ENCODE assay signal across 1 cellular context in the genomic region with DNA sequence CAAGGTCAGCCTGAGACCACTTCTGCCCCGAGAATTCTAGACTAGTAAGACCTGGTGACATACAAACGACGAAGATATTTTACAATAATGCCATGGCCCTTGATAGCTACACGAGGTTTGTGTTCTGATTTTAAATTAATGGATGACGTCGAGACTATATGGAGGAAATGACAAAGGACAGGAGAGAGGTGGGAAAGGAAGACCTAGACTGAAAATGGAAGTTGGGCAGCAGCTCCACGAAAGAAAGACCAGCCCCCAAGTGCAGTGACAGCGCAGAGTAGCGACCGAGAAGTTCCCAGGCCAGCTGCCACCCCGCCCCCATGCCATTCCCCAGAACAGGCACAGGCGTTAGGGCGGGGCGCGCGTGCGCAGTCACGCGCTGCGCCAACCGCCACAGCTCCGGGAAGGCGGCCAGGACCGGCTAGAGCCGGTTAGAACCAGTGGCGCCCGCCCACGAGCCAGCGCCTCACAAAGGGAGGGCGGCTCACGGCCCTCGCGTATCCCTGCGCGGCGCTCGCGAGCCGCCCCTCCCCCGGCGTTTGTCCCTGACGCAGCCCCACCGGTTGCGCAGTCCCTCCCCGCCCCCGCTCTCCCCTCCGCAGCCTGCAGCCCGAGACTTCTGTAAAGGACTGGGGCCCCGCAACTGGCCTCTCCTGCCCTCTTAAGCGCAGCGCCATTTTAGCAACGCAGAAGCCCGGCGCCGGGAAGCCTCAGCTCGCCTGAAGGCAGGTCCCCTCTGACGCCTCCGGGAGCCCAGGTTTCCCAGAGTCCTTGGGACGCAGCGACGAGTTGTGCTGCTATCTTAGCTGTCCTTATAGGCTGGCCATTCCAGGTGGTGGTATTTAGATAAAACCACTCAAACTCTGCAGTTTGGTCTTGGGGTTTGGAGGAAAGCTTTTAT.
TF ChIP-seq lines count a peak whose summit lies in the region.

No MANE protein-coding gene starts in this region.

TF ChIP-seq in K562, 482 proteins besides CTCF, POLR2A, EP300 and RAD21 (continued from another document and continues in another):
- 0 out of 2 replicates have a peak, but pooled peaks have one; percentile 47 for TF ChIP-seq OTX1 (CRISPR knock-in tag; IDR thresholded peaks at IDR 0.05)
- peak; percentile 68; the same call in 1 of the 2 replicates for TF ChIP-seq POLR2AphosphoS5 (IDR thresholded peaks at IDR 0.05; ENCODE audit: control insufficient read depth, insufficient read depth, low read depth, low read length)
- peak; percentile 95 for TF ChIP-seq MYC (IDR thresholded peaks at IDR 0.05; ENCODE audit: low read depth, low read length)
- no peak for TF ChIP-seq MYC (CRISPR knock-in tag; IDR thresholded peaks at IDR 0.05; ENCODE audit: borderline replicate concordance, low read depth)
- no peak for TF ChIP-seq KDM2B (CRISPR knock-in tag; IDR thresholded peaks at IDR 0.05)
- TF ChIP-seq GABPB1 (CRISPR knock-in tag; IDR thresholded peaks at IDR 0.05) = peak; percentile 76; the same call in 1 of the 2 replicates
- no peak for TF ChIP-seq IFI16 (CRISPR knock-in tag; IDR thresholded peaks at IDR 0.05)
- TF ChIP-seq, protein P1, sequence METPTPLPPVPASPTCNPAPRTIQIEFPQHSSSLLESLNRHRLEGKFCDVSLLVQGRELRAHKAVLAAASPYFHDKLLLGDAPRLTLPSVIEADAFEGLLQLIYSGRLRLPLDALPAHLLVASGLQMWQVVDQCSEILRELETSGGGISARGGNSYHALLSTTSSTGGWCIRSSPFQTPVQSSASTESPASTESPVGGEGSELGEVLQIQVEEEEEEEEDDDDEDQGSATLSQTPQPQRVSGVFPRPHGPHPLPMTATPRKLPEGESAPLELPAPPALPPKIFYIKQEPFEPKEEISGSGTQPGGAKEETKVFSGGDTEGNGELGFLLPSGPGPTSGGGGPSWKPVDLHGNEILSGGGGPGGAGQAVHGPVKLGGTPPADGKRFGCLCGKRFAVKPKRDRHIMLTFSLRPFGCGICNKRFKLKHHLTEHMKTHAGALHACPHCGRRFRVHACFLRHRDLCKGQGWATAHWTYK (CRISPR knock-in tag; IDR thresholded peaks at IDR 0.05) = no peak
- TF ChIP-seq HDGF (IDR thresholded peaks at IDR 0.05) = peak; percentile 33; the same call in 1 of the 2 replicates
- peak; percentile 70 for TF ChIP-seq L3MBTL2 (IDR thresholded peaks at IDR 0.05)
- TF ChIP-seq ATF1 (CRISPR knock-in tag; IDR thresholded peaks at IDR 0.05) = peak; percentile 14; the same call in 1 of the 2 replicates
- TF ChIP-seq ATF1 (tag; IDR thresholded peaks at IDR 0.05) = peak; percentile 87
- TF ChIP-seq, protein P2, sequence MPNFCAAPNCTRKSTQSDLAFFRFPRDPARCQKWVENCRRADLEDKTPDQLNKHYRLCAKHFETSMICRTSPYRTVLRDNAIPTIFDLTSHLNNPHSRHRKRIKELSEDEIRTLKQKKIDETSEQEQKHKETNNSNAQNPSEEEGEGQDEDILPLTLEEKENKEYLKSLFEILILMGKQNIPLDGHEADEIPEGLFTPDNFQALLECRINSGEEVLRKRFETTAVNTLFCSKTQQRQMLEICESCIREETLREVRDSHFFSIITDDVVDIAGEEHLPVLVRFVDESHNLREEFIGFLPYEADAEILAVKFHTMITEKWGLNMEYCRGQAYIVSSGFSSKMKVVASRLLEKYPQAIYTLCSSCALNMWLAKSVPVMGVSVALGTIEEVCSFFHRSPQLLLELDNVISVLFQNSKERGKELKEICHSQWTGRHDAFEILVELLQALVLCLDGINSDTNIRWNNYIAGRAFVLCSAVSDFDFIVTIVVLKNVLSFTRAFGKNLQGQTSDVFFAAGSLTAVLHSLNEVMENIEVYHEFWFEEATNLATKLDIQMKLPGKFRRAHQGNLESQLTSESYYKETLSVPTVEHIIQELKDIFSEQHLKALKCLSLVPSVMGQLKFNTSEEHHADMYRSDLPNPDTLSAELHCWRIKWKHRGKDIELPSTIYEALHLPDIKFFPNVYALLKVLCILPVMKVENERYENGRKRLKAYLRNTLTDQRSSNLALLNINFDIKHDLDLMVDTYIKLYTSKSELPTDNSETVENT (CRISPR knock-in tag; IDR thresholded peaks at IDR 0.05) = peak; percentile 94
- TF ChIP-seq PTBP1 (IDR thresholded peaks at IDR 0.05; ENCODE audit: low read depth, low read length) = no peak
- peak; percentile 100 for TF ChIP-seq CCNT2 (IDR thresholded peaks at IDR 0.05; ENCODE audit: borderline replicate concordance, extremely low read depth, insufficient read length, low read depth, low read length)
- TF ChIP-seq, protein P3, sequence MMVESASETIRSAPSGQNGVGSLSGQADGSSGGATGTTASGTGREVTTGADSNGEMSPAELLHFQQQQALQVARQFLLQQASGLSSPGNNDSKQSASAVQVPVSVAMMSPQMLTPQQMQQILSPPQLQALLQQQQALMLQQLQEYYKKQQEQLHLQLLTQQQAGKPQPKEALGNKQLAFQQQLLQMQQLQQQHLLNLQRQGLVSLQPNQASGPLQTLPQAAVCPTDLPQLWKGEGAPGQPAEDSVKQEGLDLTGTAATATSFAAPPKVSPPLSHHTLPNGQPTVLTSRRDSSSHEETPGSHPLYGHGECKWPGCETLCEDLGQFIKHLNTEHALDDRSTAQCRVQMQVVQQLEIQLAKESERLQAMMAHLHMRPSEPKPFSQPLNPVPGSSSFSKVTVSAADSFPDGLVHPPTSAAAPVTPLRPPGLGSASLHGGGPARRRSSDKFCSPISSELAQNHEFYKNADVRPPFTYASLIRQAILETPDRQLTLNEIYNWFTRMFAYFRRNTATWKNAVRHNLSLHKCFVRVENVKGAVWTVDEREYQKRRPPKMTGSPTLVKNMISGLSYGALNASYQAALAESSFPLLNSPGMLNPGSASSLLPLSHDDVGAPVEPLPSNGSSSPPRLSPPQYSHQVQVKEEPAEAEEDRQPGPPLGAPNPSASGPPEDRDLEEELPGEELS (CRISPR knock-in tag; IDR thresholded peaks at IDR 0.05; ENCODE audit: borderline replicate concordance) = no peak
- 0 out of 2 replicates have a peak, but pooled peaks have one; percentile 19 for TF ChIP-seq HIVEP1 (CRISPR knock-in tag; IDR thresholded peaks at IDR 0.05)
- no peak for TF ChIP-seq NCOA6 (IDR thresholded peaks at IDR 0.05)
- TF ChIP-seq NFE2 (IDR thresholded peaks at IDR 0.05; ENCODE audit: low read depth) = peak; percentile 74
- TF ChIP-seq HOXB6 (CRISPR knock-in tag; IDR thresholded peaks at IDR 0.05; ENCODE audit: borderline replicate concordance) = no peak
- peak; percentile 99 for TF ChIP-seq LEF1 (IDR thresholded peaks at IDR 0.05)
- peak; percentile 4; the same call in 1 of the 2 replicates for TF ChIP-seq ARID2 (IDR thresholded peaks at IDR 0.05)
- no peak for TF ChIP-seq NFXL1 (CRISPR knock-in tag; IDR thresholded peaks at IDR 0.05)
- TF ChIP-seq SAFB (IDR thresholded peaks at IDR 0.05; ENCODE audit: borderline replicate concordance, low read depth, low read length) = 0 out of 2 replicates have a peak, but pooled peaks have one; percentile 37
- TF ChIP-seq ZNF766 (CRISPR knock-in tag; conservative IDR thresholded peaks at IDR 0.05) = no peak
- peak; percentile 85; the same call in 1 of the 2 replicates for TF ChIP-seq KLF13 (tag; IDR thresholded peaks at IDR 0.05; ENCODE audit: borderline replicate concordance, low read depth)
- TF ChIP-seq, protein P4, sequence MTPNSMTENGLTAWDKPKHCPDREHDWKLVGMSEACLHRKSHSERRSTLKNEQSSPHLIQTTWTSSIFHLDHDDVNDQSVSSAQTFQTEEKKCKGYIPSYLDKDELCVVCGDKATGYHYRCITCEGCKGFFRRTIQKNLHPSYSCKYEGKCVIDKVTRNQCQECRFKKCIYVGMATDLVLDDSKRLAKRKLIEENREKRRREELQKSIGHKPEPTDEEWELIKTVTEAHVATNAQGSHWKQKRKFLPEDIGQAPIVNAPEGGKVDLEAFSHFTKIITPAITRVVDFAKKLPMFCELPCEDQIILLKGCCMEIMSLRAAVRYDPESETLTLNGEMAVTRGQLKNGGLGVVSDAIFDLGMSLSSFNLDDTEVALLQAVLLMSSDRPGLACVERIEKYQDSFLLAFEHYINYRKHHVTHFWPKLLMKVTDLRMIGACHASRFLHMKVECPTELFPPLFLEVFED (CRISPR knock-in tag; conservative IDR thresholded peaks at IDR 0.05) = peak; percentile 15; the same call in 1 of the 2 replicates
- TF ChIP-seq NFRKB (IDR thresholded peaks at IDR 0.05; ENCODE audit: low read depth) = peak; percentile 65
- TF ChIP-seq, protein P5, sequence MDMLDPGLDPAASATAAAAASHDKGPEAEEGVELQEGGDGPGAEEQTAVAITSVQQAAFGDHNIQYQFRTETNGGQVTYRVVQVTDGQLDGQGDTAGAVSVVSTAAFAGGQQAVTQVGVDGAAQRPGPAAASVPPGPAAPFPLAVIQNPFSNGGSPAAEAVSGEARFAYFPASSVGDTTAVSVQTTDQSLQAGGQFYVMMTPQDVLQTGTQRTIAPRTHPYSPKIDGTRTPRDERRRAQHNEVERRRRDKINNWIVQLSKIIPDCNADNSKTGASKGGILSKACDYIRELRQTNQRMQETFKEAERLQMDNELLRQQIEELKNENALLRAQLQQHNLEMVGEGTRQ (CRISPR knock-in tag; IDR thresholded peaks at IDR 0.05) = peak; percentile 43; the same call in 1 of the 2 replicates
- no peak for TF ChIP-seq RFX1 (IDR thresholded peaks at IDR 0.05)
- TF ChIP-seq SAP30 (IDR thresholded peaks at IDR 0.05; ENCODE audit: borderline replicate concordance, insufficient read depth, low read depth, low read length, poor library complexity, severe bottlenecking) = no peak
- TF ChIP-seq STAG1 (CRISPR knock-in tag; IDR thresholded peaks at IDR 0.05; ENCODE audit: borderline replicate concordance) = no peak
- TF ChIP-seq, protein P6, sequence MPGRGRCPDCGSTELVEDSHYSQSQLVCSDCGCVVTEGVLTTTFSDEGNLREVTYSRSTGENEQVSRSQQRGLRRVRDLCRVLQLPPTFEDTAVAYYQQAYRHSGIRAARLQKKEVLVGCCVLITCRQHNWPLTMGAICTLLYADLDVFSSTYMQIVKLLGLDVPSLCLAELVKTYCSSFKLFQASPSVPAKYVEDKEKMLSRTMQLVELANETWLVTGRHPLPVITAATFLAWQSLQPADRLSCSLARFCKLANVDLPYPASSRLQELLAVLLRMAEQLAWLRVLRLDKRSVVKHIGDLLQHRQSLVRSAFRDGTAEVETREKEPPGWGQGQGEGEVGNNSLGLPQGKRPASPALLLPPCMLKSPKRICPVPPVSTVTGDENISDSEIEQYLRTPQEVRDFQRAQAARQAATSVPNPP (IDR thresholded peaks at IDR 0.05; ENCODE audit: borderline replicate concordance, insufficient read depth, insufficient read length) = no peak
- TF ChIP-seq MED1 (CRISPR knock-in tag; IDR thresholded peaks at IDR 0.05; ENCODE audit: borderline replicate concordance) = peak; percentile 96; the same call in 1 of the 2 replicates
- TF ChIP-seq PHB2 (IDR thresholded peaks at IDR 0.05; ENCODE audit: low read depth) = no peak
- TF ChIP-seq FUS (optimal IDR thresholded peaks at IDR 0.05; ENCODE audit: low read depth, low read length) = peak; percentile 94
- peak; percentile 98 to 99 for TF ChIP-seq MAZ (CRISPR knock-in tag; conservative IDR thresholded peaks at IDR 0.05 in 1 of 2, IDR thresholded peaks at IDR 0.05 in 1 of 2)
- TF ChIP-seq, protein P7, sequence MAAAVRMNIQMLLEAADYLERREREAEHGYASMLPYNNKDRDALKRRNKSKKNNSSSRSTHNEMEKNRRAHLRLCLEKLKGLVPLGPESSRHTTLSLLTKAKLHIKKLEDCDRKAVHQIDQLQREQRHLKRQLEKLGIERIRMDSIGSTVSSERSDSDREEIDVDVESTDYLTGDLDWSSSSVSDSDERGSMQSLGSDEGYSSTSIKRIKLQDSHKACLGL (CRISPR knock-in tag; IDR thresholded peaks at IDR 0.05; ENCODE audit: borderline replicate concordance, poor library complexity, severe bottlenecking) = peak; percentile 25
- TF ChIP-seq CBX1 (IDR thresholded peaks at IDR 0.05; ENCODE audit: low read depth) = no peak
- no peak for TF ChIP-seq FOXA1 (IDR thresholded peaks at IDR 0.05; ENCODE audit: borderline replicate concordance)
- TF ChIP-seq, protein P8, sequence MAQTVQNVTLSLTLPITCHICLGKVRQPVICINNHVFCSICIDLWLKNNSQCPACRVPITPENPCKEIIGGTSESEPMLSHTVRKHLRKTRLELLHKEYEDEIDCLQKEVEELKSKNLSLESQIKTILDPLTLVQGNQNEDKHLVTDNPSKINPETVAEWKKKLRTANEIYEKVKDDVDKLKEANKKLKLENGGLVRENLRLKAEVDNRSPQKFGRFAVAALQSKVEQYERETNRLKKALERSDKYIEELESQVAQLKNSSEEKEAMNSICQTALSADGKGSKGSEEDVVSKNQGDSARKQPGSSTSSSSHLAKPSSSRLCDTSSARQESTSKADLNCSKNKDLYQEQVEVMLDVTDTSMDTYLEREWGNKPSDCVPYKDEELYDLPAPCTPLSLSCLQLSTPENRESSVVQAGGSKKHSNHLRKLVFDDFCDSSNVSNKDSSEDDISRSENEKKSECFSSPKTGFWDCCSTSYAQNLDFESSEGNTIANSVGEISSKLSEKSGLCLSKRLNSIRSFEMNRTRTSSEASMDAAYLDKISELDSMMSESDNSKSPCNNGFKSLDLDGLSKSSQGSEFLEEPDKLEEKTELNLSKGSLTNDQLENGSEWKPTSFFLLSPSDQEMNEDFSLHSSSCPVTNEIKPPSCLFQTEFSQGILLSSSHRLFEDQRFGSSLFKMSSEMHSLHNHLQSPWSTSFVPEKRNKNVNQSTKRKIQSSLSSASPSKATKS (CRISPR knock-in tag; IDR thresholded peaks at IDR 0.05) = no peak
- TF ChIP-seq CBFB (CRISPR knock-in tag; IDR thresholded peaks at IDR 0.05) = no peak
- no peak; the same call in 1 of the 2 replicates for TF ChIP-seq ZNF436 (CRISPR knock-in tag; IDR thresholded peaks at IDR 0.05)
- peak; percentile 59; the same call in 1 of the 2 replicates for TF ChIP-seq NFATC3 (IDR thresholded peaks at IDR 0.05)
- no peak for TF ChIP-seq SIN3B (IDR thresholded peaks at IDR 0.05; ENCODE audit: low read depth)
- TF ChIP-seq, protein P9, sequence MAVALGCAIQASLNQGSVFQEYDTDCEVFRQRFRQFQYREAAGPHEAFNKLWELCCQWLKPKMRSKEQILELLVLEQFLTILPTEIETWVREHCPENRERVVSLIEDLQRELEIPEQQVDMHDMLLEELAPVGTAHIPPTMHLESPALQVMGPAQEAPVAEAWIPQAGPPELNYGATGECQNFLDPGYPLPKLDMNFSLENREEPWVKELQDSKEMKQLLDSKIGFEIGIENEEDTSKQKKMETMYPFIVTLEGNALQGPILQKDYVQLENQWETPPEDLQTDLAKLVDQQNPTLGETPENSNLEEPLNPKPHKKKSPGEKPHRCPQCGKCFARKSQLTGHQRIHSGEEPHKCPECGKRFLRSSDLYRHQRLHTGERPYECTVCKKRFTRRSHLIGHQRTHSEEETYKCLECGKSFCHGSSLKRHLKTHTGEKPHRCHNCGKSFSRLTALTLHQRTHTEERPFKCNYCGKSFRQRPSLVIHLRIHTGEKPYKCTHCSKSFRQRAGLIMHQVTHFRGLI (CRISPR knock-in tag; IDR thresholded peaks at IDR 0.05) = no peak
- TF ChIP-seq FIP1L1 (IDR thresholded peaks at IDR 0.05; ENCODE audit: low read depth, low read length, poor library complexity, severe bottlenecking) = peak; percentile 96
- TF ChIP-seq ZNF134 (CRISPR knock-in tag; conservative IDR thresholded peaks at IDR 0.05) = 0 out of 2 replicates have a peak, but pooled peaks have one; percentile 22
- no peak for TF ChIP-seq ELF1 (tag; IDR thresholded peaks at IDR 0.05)
- no peak for TF ChIP-seq ZNF263 (CRISPR knock-in tag; IDR thresholded peaks at IDR 0.05; ENCODE audit: borderline replicate concordance)
- TF ChIP-seq LARP7 (IDR thresholded peaks at IDR 0.05) = no peak
